ENCODE assay signal across 18 cellular contexts in the genomic region with DNA sequence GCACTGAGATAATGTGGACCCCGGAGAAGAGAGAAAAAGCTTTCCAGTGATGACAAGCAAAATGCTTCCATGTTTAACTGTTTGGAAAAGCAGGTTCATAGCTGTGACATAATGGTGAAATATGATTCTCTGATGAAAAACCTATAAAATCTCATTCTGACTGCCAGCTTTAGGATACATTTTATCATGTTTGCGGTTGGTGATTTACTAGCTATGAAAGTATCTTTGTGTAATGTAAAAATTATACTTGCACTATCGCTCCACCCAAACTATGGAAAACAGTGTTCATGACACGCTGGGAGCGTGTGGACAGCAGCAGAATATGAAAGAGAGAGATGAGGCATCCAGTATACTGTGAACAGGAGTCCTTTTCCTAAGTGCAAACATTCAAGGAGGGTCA.
DNase-seq lines count a peak whose midpoint lies in the region; ATAC-seq, FAIRE-seq and TF ChIP-seq lines count a peak whose summit lies in the region.
"Had no signal": no experiment of that assay in that cellular context is flagged by ENCODE, and none has a peak within 500 bp of the region (broad histone marks: within the 10 kb centered on the region; RNA-seq: fewer than 3 reads in every experiment).

No MANE protein-coding gene starts in this region.

- H3K36me3 ChIP-seq in RWPE2 (ENCODE audit: low read depth), result no peaks in the 10 kb centered on the region
- H3K36me3 ChIP-seq: HAP-1 had no signal

- no peaks in the 10 kb centered on the region for H3K27me3 ChIP-seq in RWPE2 (ENCODE audit: insufficient read depth, poor library complexity, severe bottlenecking)

- TF ChIP-seq CTCF in C4-2B (conservative IDR thresholded peaks at IDR 0.05), result no peak
- no peak for TF ChIP-seq CTCF in LNCaP clone FGC (IDR thresholded peaks at IDR 0.05; ENCODE audit: control insufficient read depth, extremely low read depth, insufficient read depth)
- TF ChIP-seq CTCF in RWPE2 (IDR thresholded peaks at IDR 0.05; ENCODE audit: poor library complexity, severe bottlenecking), result no peak
- no peak for TF ChIP-seq CTCF in GM10266 (IDR thresholded peaks at IDR 0.05; ENCODE audit: control insufficient read depth, insufficient read depth, low read depth, missing control alignments)

- H3K4me3 ChIP-seq in LNCaP clone FGC (ENCODE audit: low read depth, low read length), result no peak overlapping the region
- H3K4me3 ChIP-seq in RWPE2 (ENCODE audit: severe bottlenecking), result no peak overlapping the region
- H3K4me3 ChIP-seq: GM12878, HAP-1 had no signal

- ATAC-seq in RWPE2 (ENCODE audit: low read depth), result peak; percentile 28; the same call in 2 of the 3 replicates
- ATAC-seq: CD8-positive, alpha-beta T cell; GM12878 had no signal

- peak overlapping the region; percentile 72 for H3K27ac ChIP-seq in C4-2B
- no peak overlapping the region for H3K27ac ChIP-seq in RWPE2 (ENCODE audit: poor library complexity, severe bottlenecking)

- H3K9me3 ChIP-seq in RWPE2 (ENCODE audit: severe bottlenecking), result no peaks in the 10 kb centered on the region
- H3K9me3 ChIP-seq: Caco-2, HAP-1 had no signal

- peaks cover 16% of the 10 kb centered on the region for H3K4me1 ChIP-seq in RWPE2 (ENCODE audit: insufficient read depth, poor library complexity, severe bottlenecking)
- H3K4me1 ChIP-seq: Caco-2, HAP-1 had no signal

- FAIRE-seq in GM19239 (lab: Jason Lieb, UNC), result no peak
- FAIRE-seq: G401.6, GM12878, H54 had no signal

- DNase-seq in LNCaP clone FGC (ENCODE audit: low read depth), result peak; percentile 78
- no peak for DNase-seq in RWPE2 (ENCODE audit: low spot score)
- DNase-seq in T-helper 1 cell, result no peak
- no peak for DNase-seq in GM10266 (ENCODE audit: extremely low spot score)
- DNase-seq in GM19239 (ENCODE audit: insufficient read length, low spot score), result no peak
- DNase-seq: C1 segment of cervical spinal cord; Caco-2; CD4-positive, CD25-positive, alpha-beta regulatory T cell; CD8-positive, alpha-beta T cell; DMS153; DND-41; GOT3; HFFc6 had no signal
